Comparison of ENCODE assay signal across 13 cellular contexts in genomic region chr2:101435011-101435862, GRCh38. TPM values are rescaled to one million over a fixed set of nuclear protein-coding genes. Genes with fewer than 3 reads are reported as not detected.
DNase-seq lines count a peak whose midpoint lies in the region; ATAC-seq and TF ChIP-seq lines count a peak whose summit lies in the region.
"Had no signal": no experiment of that assay in that cellular context is flagged by ENCODE, and none has a peak within 500 bp of the region (broad histone marks: within the 10 kb centered on the region; RNA-seq: fewer than 3 reads in every experiment).

No MANE protein-coding gene starts in this region.

- H3K36me3 Mint-ChIP-seq in type B pancreatic cell: no peaks in the 10 kb centered on the region
- no peaks in the 10 kb centered on the region for H3K36me3 Mint-ChIP-seq in activated T-cell treated with anti-CD3 and anti-CD28 coated beads, Interleukin-2, amount 50 U/mL, for 24 hours (ENCODE audit: low read depth)

- H3K27ac ChIP-seq in right atrium auricular region (no peak overlapping the region), dorsolateral prefrontal cortex (peak overlapping the region in 28 of 59 donors; percentile 1 to 73 (median 38))
- H3K27ac ChIP-seq: SJSA1 had no signal

- peaks cover 0 to 10% of the 10 kb centered on the region in 2 donors for H3K4me1 ChIP-seq in right atrium auricular region
- H3K4me1 ChIP-seq: spleen had no signal

- H3K36me3 ChIP-seq in right atrium auricular region: no peaks in the 10 kb centered on the region
- H3K36me3 ChIP-seq: SJSA1, spleen had no signal

- H3K4me3 ChIP-seq in right atrium auricular region: peak overlapping the region in 1 of 2 donors; percentile 25
- H3K4me3 ChIP-seq in dorsolateral prefrontal cortex: peak overlapping the region in 32 of 59 donors; percentile 4 to 50 (median 29)
- H3K4me3 ChIP-seq: SJSA1, spleen had no signal

- H3K4me1 Mint-ChIP-seq in type B pancreatic cell (ENCODE audit: unreplicated experiment): peaks cover 6% of the 10 kb centered on the region
- H3K4me1 Mint-ChIP-seq in activated T-cell treated with anti-CD3 and anti-CD28 coated beads, Interleukin-2, amount 50 U/mL, for 24 hours (ENCODE audit: low read depth): peaks cover 6% of the 10 kb centered on the region

- peak overlapping the region; percentile 27 for H3K4me3 Mint-ChIP-seq in type B pancreatic cell
- no peak overlapping the region for H3K4me3 Mint-ChIP-seq in activated T-cell treated with anti-CD3 and anti-CD28 coated beads, Interleukin-2, amount 50 U/mL, for 24 hours
- H3K4me3 Mint-ChIP-seq: activated naive CD4-positive, alpha-beta T cell treated with anti-CD3 and anti-CD28 coated beads for 36 hours had no signal

- ATAC-seq in left cardiac atrium: peak in 1 of 2 donors; percentile 51
- no peak for ATAC-seq in GM21526 (IDR thresholded peaks at IDR 0.05; ENCODE audit: low FRiP score, unreplicated experiment)

- H3K27me3 ChIP-seq in right atrium auricular region (no peaks in the 10 kb centered on the region), dorsolateral prefrontal cortex (no peaks in the 10 kb centered on the region)
- H3K27me3 ChIP-seq: SJSA1, spleen had no signal

- no peaks in the 10 kb centered on the region for H3K9me3 Mint-ChIP-seq in type B pancreatic cell
- H3K9me3 Mint-ChIP-seq in activated T-cell treated with anti-CD3 and anti-CD28 coated beads, Interleukin-2, amount 50 U/mL, for 24 hours: no peaks in the 10 kb centered on the region
- H3K9me3 Mint-ChIP-seq: activated naive CD4-positive, alpha-beta T cell treated with anti-CD3 and anti-CD28 coated beads for 36 hours had no signal

- peaks cover 20% of the 10 kb centered on the region for H3K27me3 Mint-ChIP-seq in type B pancreatic cell
- H3K27me3 Mint-ChIP-seq in activated T-cell treated with anti-CD3 and anti-CD28 coated beads, Interleukin-2, amount 50 U/mL, for 24 hours: no peaks in the 10 kb centered on the region

- no peak for TF ChIP-seq CTCF in right atrium auricular region (IDR thresholded peaks at IDR 0.05)
- no peak for TF ChIP-seq CTCF in dorsolateral prefrontal cortex (IDR thresholded peaks at IDR 0.05 in 54 of 56, conservative IDR thresholded peaks at IDR 0.05 in 2 of 56; ENCODE audit: low read depth in 1 of 56, partially characterized antibody in 56 of 56)
- no peak for TF ChIP-seq CTCF in type B pancreatic cell (conservative IDR thresholded peaks at IDR 0.05)

- H3K9me3 ChIP-seq in right atrium auricular region: no peaks in the 10 kb centered on the region
- H3K9me3 ChIP-seq: SJSA1, spleen had no signal

- peak overlapping the region; percentile 48 for H3K27ac Mint-ChIP-seq in type B pancreatic cell
- H3K27ac Mint-ChIP-seq in activated T-cell treated with anti-CD3 and anti-CD28 coated beads, Interleukin-2, amount 50 U/mL, for 24 hours: no peak overlapping the region
- H3K27ac Mint-ChIP-seq: activated naive CD4-positive, alpha-beta T cell treated with anti-CD3 and anti-CD28 coated beads for 36 hours had no signal

- intact Hi-C loops in left cardiac atrium (cut with DNase I): no loop called here
- intact Hi-C loops in dorsolateral prefrontal cortex (cut with DNase I): no loop called here

- DNase-seq in left cardiac atrium: peak; percentile 47
- no peak for DNase-seq in right atrium auricular region (ENCODE audit: low spot score)
- no peak for DNase-seq in dorsolateral prefrontal cortex
- DNase-seq in islet precursor cell: peak; percentile 80
- DNase-seq in type B pancreatic cell (ENCODE audit: extremely low spot score, unreplicated experiment): no peak
- DNase-seq in activated T-cell treated with anti-CD3 and anti-CD28 coated beads, Interleukin-2, amount 50 U/mL, for 24 hours: no peak
- DNase-seq in NCI-H2171 treated with DMSO at 0.1 percent for 48 hours (lab: John Stamatoyannopoulos, UW): no peak
- DNase-seq: activated naive CD4-positive, alpha-beta T cell treated with anti-CD3 and anti-CD28 coated beads for 36 hours; effector memory CD4-positive, alpha-beta T cell; NCI-H2081 treated with DMSO at 0.1 percent for 48 hours; spleen had no signal

RNA-seq across cellular contexts. Expression of gene RFX8, which starts 39.7 kb away (rescaled TPM):
- not detected for total RNA-seq in left cardiac atrium
- under 1 TPM in 1 of 2 donors, not detected in 1; 0.35 TPM for total RNA-seq in right atrium auricular region
- 1 to 10 TPM in 114 of 120 experiments, under 1 TPM in 6; 0.60 to 8.9 (median 2.6) TPM for total RNA-seq in dorsolateral prefrontal cortex
- total RNA-seq in type B pancreatic cell (ENCODE audit: low replicate concordance): 1.1 TPM in 1 of 2 replicates, not detected in the other

RNA-seq across cellular contexts. Expression of gene CREG2, which starts 47.9 kb away (rescaled TPM):
- not detected for total RNA-seq in left cardiac atrium
- total RNA-seq in right atrium auricular region: under 1 TPM in 1 of 2 donors, not detected in 1; 0.59 TPM
- 100 to 1,000 TPM in 89 of 120 experiments, 10 to 100 TPM in 31; 31.8 to 189 (median 122) TPM for total RNA-seq in dorsolateral prefrontal cortex
- 1.9 and 4.2 TPM in 2 replicates for total RNA-seq in type B pancreatic cell (ENCODE audit: low replicate concordance)
- total RNA-seq: activated naive CD4-positive, alpha-beta T cell treated with anti-CD3 and anti-CD28 coated beads for 36 hours; SJSA1 had no signal

Comparison
In these comparisons a context has a peak if more than half of its experiments do, and no peak if none do; other contexts are left out.
1. DNase-seq: peak in left cardiac atrium (single experiment) and islet precursor cell (single experiment); none in right atrium auricular region (single experiment), dorsolateral prefrontal cortex (0 of 10), type B pancreatic cell (single experiment), activated T-cell treated with anti-CD3 and anti-CD28 coated beads, Interleukin-2, amount 50 U/mL, for 24 hours (single experiment) and NCI-H2171 treated with DMSO at 0.1 percent for 48 hours (single experiment).